In the genomic region with DNA sequence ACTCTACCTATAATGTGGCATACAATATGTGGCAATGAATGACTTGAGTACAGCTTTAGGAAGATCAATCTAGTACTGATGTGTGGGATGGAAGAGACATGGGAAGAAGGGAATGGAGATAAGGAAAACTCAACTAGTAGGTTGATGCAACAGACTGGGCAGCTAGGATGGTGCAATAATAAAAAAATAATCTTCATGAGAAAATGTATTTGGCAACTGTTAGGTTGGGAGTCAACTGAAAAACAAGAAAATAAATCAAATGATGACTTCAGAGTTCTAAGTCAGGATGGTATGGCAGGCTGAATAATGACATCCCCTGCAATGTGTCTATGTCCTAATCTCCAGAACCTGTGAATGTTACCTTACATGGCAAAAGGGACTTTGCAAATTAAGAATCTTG, we compare ENCODE assay signal across 22 cellular contexts.
"Had no signal": no experiment of that assay in that cellular context is flagged by ENCODE, and none has a peak within 500 bp of the region (broad histone marks: within the 10 kb centered on the region; RNA-seq: fewer than 3 reads in every experiment).

No MANE protein-coding gene starts in this region.

- H3K79me2 ChIP-seq: parathyroid adenoma had no signal

- H3K27ac ChIP-seq: cardiac muscle cell, epithelial cell of prostate, esophagus muscularis mucosa, left ventricle myocardium inferior, lower lobe of right lung, neural progenitor cell, parathyroid adenoma, prostate gland, right lobe of liver, skin epidermis, suprapubic skin, thyroid gland had no signal

- H3K27me3 ChIP-seq: cardiac muscle cell, esophagus muscularis mucosa, neural progenitor cell, right lobe of liver, suprapubic skin, thyroid gland had no signal

- ATAC-seq: lower lobe of right lung; natural killer cell treated with Interleukin-12 subunit alpha and Interleukin-12 subunit beta and Interleukin-15 and Interleukin-18, amount 100 ng/mL, for 72 hours; right lobe of liver had no signal

- H3K4me3 ChIP-seq: cardiac muscle cell, esophagus muscularis mucosa, left ventricle myocardium inferior, lower lobe of right lung, neural progenitor cell, prostate gland, right lobe of liver, skin epidermis, suprapubic skin, thyroid gland had no signal

- H3K4me1 ChIP-seq: esophagus muscularis mucosa, left ventricle myocardium inferior, lower lobe of right lung, neural progenitor cell, parathyroid adenoma, prostate gland, right lobe of liver, thyroid gland had no signal

- H3K4me2 ChIP-seq: neural progenitor cell had no signal

- H3K9me3 ChIP-seq: prostate gland, right lobe of liver, thyroid gland had no signal

- H3K36me3 ChIP-seq: cardiac muscle cell, esophagus muscularis mucosa, left ventricle myocardium inferior, lower lobe of right lung, neural progenitor cell, prostate gland, right lobe of liver, suprapubic skin, thyroid gland had no signal

- H3K9ac ChIP-seq: neural progenitor cell, parathyroid adenoma had no signal

- H2AFZ ChIP-seq: neural progenitor cell, parathyroid adenoma had no signal

- DNase-seq: effector memory CD4-positive, alpha-beta T cell; immature natural killer cell; kidney; left cardiac atrium; left ventricle myocardium inferior; lower lobe of right lung; mesenchymal stem cell; midbrain; nucleus accumbens; right lobe of liver; stimulated activated CD4-positive, alpha-beta T cell treated with anti-CD3 and anti-CD28 coated beads, Interleukin-12 subunit alpha, Interleukin-12 subunit beta, amount 100 ng/mL, for 4 hours; stimulated activated naive CD4-positive, alpha-beta T cell; thyroid gland had no signal
